1 cellular context compared by ENCODE assay signal in genomic region chr9:114721491-114722362, GRCh38.
TF ChIP-seq lines count a peak whose summit lies in the region.

No MANE protein-coding gene starts in this region.

TF ChIP-seq in HepG2, 621 proteins besides CTCF, POLR2A, EP300 and RAD21 (continued from another document and continues in another):
- peak; percentile 90 for TF ChIP-seq RCOR2 (CRISPR knock-in tag; IDR thresholded peaks at IDR 0.05)
- TF ChIP-seq GATA4 (IDR thresholded peaks at IDR 0.05; ENCODE audit: borderline replicate concordance, low read depth): peak; percentile 41; the same call in 1 of the 2 replicates
- TF ChIP-seq TEF (CRISPR knock-in tag; IDR thresholded peaks at IDR 0.05): 0 out of 2 replicates have a peak, but pooled peaks have one; percentile 51
- no peak; the same call in 1 of the 2 replicates for TF ChIP-seq E2F1 (CRISPR knock-in tag; IDR thresholded peaks at IDR 0.05)
- TF ChIP-seq ZNF782 (CRISPR knock-in tag; IDR thresholded peaks at IDR 0.05; ENCODE audit: borderline replicate concordance): peak; percentile 87; the same call in 1 of the 2 replicates
- TF ChIP-seq ZNF20 (CRISPR knock-in tag; IDR thresholded peaks at IDR 0.05): no peak
- peak; percentile 91 for TF ChIP-seq MTA1 (CRISPR knock-in tag; IDR thresholded peaks at IDR 0.05; ENCODE audit: borderline replicate concordance)
- TF ChIP-seq KLF15 (CRISPR knock-in tag; IDR thresholded peaks at IDR 0.05; ENCODE audit: borderline replicate concordance): peak; percentile 41; the same call in 1 of the 2 replicates
- peak; percentile 20; the same call in 1 of the 2 replicates for TF ChIP-seq WIZ (CRISPR knock-in tag; IDR thresholded peaks at IDR 0.05)
- peak; percentile 86 for TF ChIP-seq PATZ1 (CRISPR knock-in tag; IDR thresholded peaks at IDR 0.05)
- TF ChIP-seq PPARG (CRISPR knock-in tag; conservative IDR thresholded peaks at IDR 0.05): peak; percentile 88
- TF ChIP-seq CBX5 (CRISPR knock-in tag; IDR thresholded peaks at IDR 0.05; ENCODE audit: borderline replicate concordance): peak; percentile 96; the same call in 1 of the 2 replicates
- peak; percentile 94 for TF ChIP-seq REPIN1 (CRISPR knock-in tag; IDR thresholded peaks at IDR 0.05; ENCODE audit: borderline replicate concordance, low read depth)
- no peak; the same call in 1 of the 2 replicates for TF ChIP-seq ZBTB10 (CRISPR knock-in tag; IDR thresholded peaks at IDR 0.05; ENCODE audit: borderline replicate concordance)
- no peak for TF ChIP-seq ZNF776 (CRISPR knock-in tag; IDR thresholded peaks at IDR 0.05)
- TF ChIP-seq ZNF687 (CRISPR knock-in tag; IDR thresholded peaks at IDR 0.05): peak; percentile 57
- TF ChIP-seq NR2F2 (IDR thresholded peaks at IDR 0.05; ENCODE audit: borderline replicate concordance, low read depth): peak; percentile 88
- peak; percentile 94 for TF ChIP-seq FOSL2 (CRISPR knock-in tag; IDR thresholded peaks at IDR 0.05)
- TF ChIP-seq TBP (CRISPR knock-in tag; IDR thresholded peaks at IDR 0.05): no peak
- TF ChIP-seq SMYD3 (CRISPR knock-in tag; IDR thresholded peaks at IDR 0.05): 0 out of 2 replicates have a peak, but pooled peaks have one; percentile 32
- TF ChIP-seq PHF5A (CRISPR knock-in tag; IDR thresholded peaks at IDR 0.05; ENCODE audit: low read depth, unreplicated experiment): no peak
- TF ChIP-seq JUN (CRISPR knock-in tag; IDR thresholded peaks at IDR 0.05): peak; percentile 95
- no peak for TF ChIP-seq ZFYVE20 (CRISPR knock-in tag; IDR thresholded peaks at IDR 0.05; ENCODE audit: borderline replicate concordance, low read depth)
- TF ChIP-seq ZFP90 (CRISPR knock-in tag; IDR thresholded peaks at IDR 0.05; ENCODE audit: borderline replicate concordance): peak; percentile 86; the same call in 1 of the 2 replicates
- no peak for TF ChIP-seq TCF7L2 (IDR thresholded peaks at IDR 0.05; ENCODE audit: low read depth, low read length)
- peak; percentile 79; the same call in 1 of the 2 replicates for TF ChIP-seq KLF11 (CRISPR knock-in tag; IDR thresholded peaks at IDR 0.05)
- peak; percentile 75 for TF ChIP-seq DMAP1 (CRISPR knock-in tag; IDR thresholded peaks at IDR 0.05)
- TF ChIP-seq SALL2 (CRISPR knock-in tag; IDR thresholded peaks at IDR 0.05): peak; percentile 83
- TF ChIP-seq ZNF24 (IDR thresholded peaks at IDR 0.05): peak; percentile 92
- TF ChIP-seq NKX3-1 (CRISPR knock-in tag; IDR thresholded peaks at IDR 0.05): no peak; the same call in 1 of the 2 replicates
- TF ChIP-seq FOXP4 (CRISPR knock-in tag; IDR thresholded peaks at IDR 0.05): peak; percentile 99
- TF ChIP-seq BHLHE40 (IDR thresholded peaks at IDR 0.05; ENCODE audit: low read length): peak; percentile 89
- TF ChIP-seq NPAS2 (CRISPR knock-in tag; IDR thresholded peaks at IDR 0.05; ENCODE audit: borderline replicate concordance): no peak
- TF ChIP-seq ZNF513 (CRISPR knock-in tag; conservative IDR thresholded peaks at IDR 0.05): no peak
- TF ChIP-seq MXI1 (IDR thresholded peaks at IDR 0.05; ENCODE audit: borderline replicate concordance, low read depth, low read length): peak; percentile 41; the same call in 1 of the 3 replicates
- no peak for TF ChIP-seq ZNF138 (CRISPR knock-in tag; IDR thresholded peaks at IDR 0.05; ENCODE audit: low read depth)
- peak; percentile 86 for TF ChIP-seq FOXA1 (IDR thresholded peaks at IDR 0.05)
- peak; percentile 96 for TF ChIP-seq FOXA1 (CRISPR knock-in tag; IDR thresholded peaks at IDR 0.05)
- peak; percentile 97 for TF ChIP-seq IKZF5 (CRISPR knock-in tag; IDR thresholded peaks at IDR 0.05)
- peak; percentile 92 for TF ChIP-seq TRIM24 (CRISPR knock-in tag; IDR thresholded peaks at IDR 0.05)
- peak; percentile 79; the same call in 1 of the 2 replicates for TF ChIP-seq ZNF878 (CRISPR knock-in tag; IDR thresholded peaks at IDR 0.05)
- TF ChIP-seq BCL6 (CRISPR knock-in tag; IDR thresholded peaks at IDR 0.05): peak; percentile 100
- no peak for TF ChIP-seq ZNF781 (CRISPR knock-in tag; IDR thresholded peaks at IDR 0.05; ENCODE audit: borderline replicate concordance, not compliant biosample characterization)
- TF ChIP-seq NFIB (CRISPR knock-in tag; IDR thresholded peaks at IDR 0.05; ENCODE audit: borderline replicate concordance): no peak
- no peak for TF ChIP-seq NFYB (CRISPR knock-in tag; IDR thresholded peaks at IDR 0.05)
- TF ChIP-seq CREM (IDR thresholded peaks at IDR 0.05): peak; percentile 85
- no peak for TF ChIP-seq CREM (CRISPR knock-in tag; IDR thresholded peaks at IDR 0.05)
- TF ChIP-seq ZNF253 (CRISPR knock-in tag; IDR thresholded peaks at IDR 0.05; ENCODE audit: borderline replicate concordance): no peak
- TF ChIP-seq TEAD3 (CRISPR knock-in tag; optimal IDR thresholded peaks at IDR 0.05; ENCODE audit: borderline replicate concordance): peak; percentile 91
- no peak for TF ChIP-seq SNRNP70 (IDR thresholded peaks at IDR 0.05; ENCODE audit: low read depth, low read length)
- no peak for TF ChIP-seq MTERF4 (CRISPR knock-in tag; IDR thresholded peaks at IDR 0.05)
- no peak for TF ChIP-seq ZNF616 (CRISPR knock-in tag; IDR thresholded peaks at IDR 0.05; ENCODE audit: low read depth)
- no peak for TF ChIP-seq SP1 (IDR thresholded peaks at IDR 0.05)
- peak; percentile 29 for TF ChIP-seq SP1 (CRISPR knock-in tag; IDR thresholded peaks at IDR 0.05)
